Comparison of ENCODE assay signal across 8 cellular contexts in the genomic region with DNA sequence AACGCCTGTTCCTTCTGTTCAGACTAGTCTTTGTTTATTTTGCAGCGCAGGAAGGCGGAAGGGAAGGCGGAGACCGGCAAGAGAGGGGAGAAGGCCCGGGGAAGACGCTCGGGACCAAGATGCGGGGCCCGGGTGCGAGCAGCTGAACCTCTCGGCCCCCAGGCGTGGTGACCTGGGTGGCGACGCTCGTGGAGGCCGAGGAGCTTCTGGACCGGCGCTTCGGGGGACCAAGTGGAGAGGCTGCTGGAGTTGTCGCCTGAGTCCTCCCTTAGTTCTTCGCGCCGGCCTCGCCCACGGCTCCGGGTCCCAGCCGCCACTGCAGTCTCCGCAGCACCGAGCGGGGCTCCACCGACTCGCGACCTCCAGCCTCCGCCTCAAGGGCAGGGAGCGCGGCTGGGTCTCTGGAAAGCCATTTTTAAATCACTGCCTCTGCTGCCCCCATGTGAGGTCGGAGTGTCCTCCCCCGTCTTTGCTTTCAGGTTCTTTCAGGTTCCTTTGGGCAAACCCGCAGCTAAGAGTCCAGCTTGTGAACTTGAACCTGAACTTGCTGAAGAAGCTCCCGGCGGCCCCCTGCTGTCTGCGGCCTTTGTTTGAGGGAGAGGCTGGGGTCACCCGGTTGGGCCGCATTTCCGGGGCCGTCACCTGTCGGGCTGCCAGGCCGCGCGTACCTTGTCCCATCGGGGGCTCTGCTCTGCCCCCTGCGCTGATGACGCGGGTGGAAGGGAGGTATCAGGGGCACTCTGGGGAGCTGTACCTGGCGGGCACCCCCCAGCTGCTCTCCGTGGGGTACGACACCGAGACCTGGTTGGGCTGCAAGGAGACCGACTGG.
DNase-seq lines count a peak whose midpoint lies in the region; ATAC-seq and TF ChIP-seq lines count a peak whose summit lies in the region.

No MANE protein-coding gene starts in this region.

- H3K4me3 Mint-ChIP-seq in endothelial cell (ENCODE audit: unreplicated experiment): no peak overlapping the region

- ATAC-seq in HG02885 (IDR thresholded peaks at IDR 0.05; ENCODE audit: poor library complexity, unreplicated experiment): peak; percentile 55

- TF ChIP-seq CTCF in fibroblast of villous mesenchyme (IDR thresholded peaks at IDR 0.05; ENCODE audit: insufficient read depth, low read depth, low read length): peak; percentile 6
- TF ChIP-seq CTCF in retinal pigment epithelial cell (conservative IDR thresholded peaks at IDR 0.05; ENCODE audit: low read depth, low read length): peak; percentile 16
- no peak for TF ChIP-seq CTCF in endothelial cell (IDR thresholded peaks at IDR 0.05; ENCODE audit: unreplicated experiment)

- DNase-seq in Daoy (ENCODE audit: low read depth): peak; percentile 8
- peak; percentile 37 for DNase-seq in activated T-cell treated with anti-CD3 and anti-CD28 coated beads, Interleukin-2, amount 50 U/mL, for 1 hour
- peak; percentile 37 for DNase-seq in fibroblast of villous mesenchyme (ENCODE audit: low read depth)
- DNase-seq in retinal pigment epithelial cell (ENCODE audit: low read depth): no peak
- no peak for DNase-seq in NCI-H1092 (lab: John Stamatoyannopoulos, UW)
- no peak for DNase-seq in NCI-H2081 (lab: John Stamatoyannopoulos, UW)
- DNase-seq in endothelial cell (ENCODE audit: low spot score): no peak

- peak overlapping the region; percentile 63 for H3K4me3 ChIP-seq in fibroblast of villous mesenchyme (ENCODE audit: low read depth, low read length)
- H3K4me3 ChIP-seq in retinal pigment epithelial cell (ENCODE audit: low read length): peak overlapping the region; percentile 56

- no peaks in the 10 kb centered on the region for H3K9me3 Mint-ChIP-seq in endothelial cell (ENCODE audit: unreplicated experiment)

- no peaks in the 10 kb centered on the region for H3K36me3 Mint-ChIP-seq in endothelial cell (ENCODE audit: low read depth, unreplicated experiment)

- H3K27me3 Mint-ChIP-seq in endothelial cell (ENCODE audit: unreplicated experiment): no peaks in the 10 kb centered on the region

- H3K4me1 Mint-ChIP-seq in endothelial cell (ENCODE audit: unreplicated experiment): no peaks in the 10 kb centered on the region

- H3K27ac Mint-ChIP-seq in endothelial cell (ENCODE audit: unreplicated experiment): no peak overlapping the region

Comparison
In these comparisons a context has a peak if more than half of its experiments do, and no peak if none do; other contexts are left out.
1. DNase-seq: peak in Daoy (single experiment), activated T-cell treated with anti-CD3 and anti-CD28 coated beads, Interleukin-2, amount 50 U/mL, for 1 hour (single experiment) and fibroblast of villous mesenchyme (single experiment); none in retinal pigment epithelial cell (single experiment), NCI-H1092 (single experiment), NCI-H2081 (0 of 2) and endothelial cell (single experiment).